19 cellular contexts compared by ENCODE assay signal in the genomic region with DNA sequence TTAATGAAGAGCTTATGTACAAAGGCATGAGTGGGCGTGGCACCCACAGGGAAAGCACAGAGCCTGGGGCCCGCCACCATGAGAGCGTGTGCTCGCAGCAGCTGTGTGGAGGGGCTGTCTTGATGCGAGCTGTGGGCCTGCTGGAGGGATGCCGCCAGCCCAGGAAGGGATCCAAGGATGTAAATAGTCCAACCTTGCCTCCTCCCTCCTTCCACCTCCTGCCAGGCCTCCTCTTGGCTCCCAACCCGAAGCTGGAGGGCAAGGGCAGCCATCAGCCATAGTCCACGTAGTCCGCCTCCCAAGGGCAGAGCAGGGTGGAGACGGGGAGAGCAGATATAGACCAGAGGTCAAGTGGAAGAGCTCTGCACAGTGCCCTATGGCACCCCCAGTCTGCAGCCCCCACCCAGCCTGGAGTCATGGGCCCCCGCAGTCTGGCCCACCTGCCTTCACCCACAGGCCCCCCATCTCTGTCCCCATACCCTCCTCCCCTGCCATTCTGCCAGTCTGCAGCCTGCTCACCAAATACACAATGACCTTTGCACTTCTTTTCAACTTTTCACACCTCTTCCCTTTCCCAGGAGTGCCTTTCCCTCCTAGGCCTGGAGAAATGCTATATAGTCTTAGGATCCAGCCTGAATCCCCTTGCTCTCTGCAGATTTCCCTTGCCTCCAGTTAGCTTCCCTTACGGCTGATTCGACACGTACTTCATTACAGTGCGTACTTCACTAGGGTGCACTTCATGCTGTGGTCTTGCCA.
"Had no signal": no experiment of that assay in that cellular context is flagged by ENCODE, and none has a peak within 500 bp of the region (broad histone marks: within the 10 kb centered on the region; RNA-seq: fewer than 3 reads in every experiment).

No MANE protein-coding gene starts in this region.

- H3K27ac ChIP-seq: body of pancreas, colonic mucosa, ovary, tibial nerve, uterus had no signal

- DNase-seq: activated CD4-positive, alpha-beta T cell treated with anti-CD3 and anti-CD28 coated beads, Interleukin-2, amount 50 U/mL, for 1 hour; activated gamma-delta T cell; amniotic stem cell; colonic mucosa; endodermal cell; foreskin melanocyte; glutamatergic neuron; mesendoderm; natural killer cell; ovary; stimulated activated naive CD4-positive, alpha-beta T cell; T-cell; T1000; uterus had no signal

- ATAC-seq: activated CD4-positive, CD25-positive, alpha-beta regulatory T cell treated with anti-CD3 and anti-CD28 coated beads, Interleukin-2, amount 50 U/mL, for 24 hours; body of pancreas; natural killer cell; SK-N-SH treated with all-trans-retinoic acid at 6 μM for 48 hours; T-cell had no signal

- H3K36me3 Mint-ChIP-seq: natural killer cell had no signal

- H3K27me3 ChIP-seq: body of pancreas, colonic mucosa, ovary, tibial nerve, uterus had no signal

- H3K4me1 ChIP-seq: colonic mucosa, uterus had no signal

- H3K27ac Mint-ChIP-seq: activated naive CD4-positive, alpha-beta T cell treated with anti-CD3 and anti-CD28 coated beads, Interleukin-2, amount 50 U/mL, for 24 hours; endodermal cell; T-cell had no signal

- H3K4me3 ChIP-seq: body of pancreas, colonic mucosa, ovary, tibial nerve, uterus had no signal

- H3K9me3 ChIP-seq: body of pancreas, colonic mucosa, ovary, tibial nerve, uterus had no signal

- H3K9me3 Mint-ChIP-seq: activated naive CD4-positive, alpha-beta T cell treated with anti-CD3 and anti-CD28 coated beads, Interleukin-2, amount 50 U/mL, for 24 hours; endodermal cell; natural killer cell; T-cell had no signal

- H3K36me3 ChIP-seq: colonic mucosa, ovary, tibial nerve, uterus had no signal

- H3K27me3 Mint-ChIP-seq: activated naive CD4-positive, alpha-beta T cell treated with anti-CD3 and anti-CD28 coated beads, Interleukin-2, amount 50 U/mL, for 24 hours; T-cell had no signal

- H3K4me3 Mint-ChIP-seq: activated naive CD4-positive, alpha-beta T cell treated with anti-CD3 and anti-CD28 coated beads, Interleukin-2, amount 50 U/mL, for 24 hours; endodermal cell; natural killer cell; T-cell had no signal
